11 cellular contexts compared by ENCODE assay signal in the genomic region with DNA sequence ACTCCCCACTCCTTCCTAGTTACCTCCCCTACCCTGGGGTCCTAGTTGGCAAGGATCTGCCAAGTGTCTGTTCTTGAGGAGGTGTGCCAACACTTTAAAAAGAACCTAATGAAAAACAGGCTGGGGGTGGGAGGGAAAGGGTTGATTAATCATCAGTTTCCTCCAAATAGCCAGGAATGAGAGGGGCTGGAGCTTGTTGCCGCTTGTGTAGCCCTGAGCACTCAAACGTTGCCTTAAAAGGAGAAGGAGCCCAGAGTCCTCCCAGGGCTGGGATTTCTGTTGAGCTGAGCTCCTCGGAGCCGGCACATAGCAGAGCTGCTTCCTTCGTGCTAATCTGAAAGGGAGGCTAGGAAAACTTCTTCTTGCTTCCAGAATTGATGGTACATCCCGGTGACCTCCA. TPM values are rescaled to one million over a fixed set of nuclear protein-coding genes. Genes with fewer than 3 reads are reported as not detected.
DNase-seq lines count a peak whose midpoint lies in the region; ATAC-seq and TF ChIP-seq lines count a peak whose summit lies in the region.
"Had no signal": no experiment of that assay in that cellular context is flagged by ENCODE, and none has a peak within 500 bp of the region (broad histone marks: within the 10 kb centered on the region; RNA-seq: fewer than 3 reads in every experiment).

No MANE protein-coding gene starts in this region.

- DNase-seq in AG08396 (ENCODE audit: low spot score) (peak; percentile 77), ascending aorta (ENCODE audit: low spot score in 2 of 2) (peak in 1 of 2 donors; percentile 94), Right ventricle myocardium superior (no peak), osteoblast (ENCODE audit: insufficient read length, low spot score, missing footprints) (peak; percentile 95), NCI-H2171 (lab: John Stamatoyannopoulos, UW) (no peak), NOMO-1 (lab: John Stamatoyannopoulos, UW; ENCODE audit: unreplicated experiment in 2 of 2) (no peak), NAMALWA (ENCODE audit: low spot score) (no peak)
- DNase-seq in stimulated activated naive CD8-positive, alpha-beta T cell treated with anti-CD3 and anti-CD28 coated beads, Interleukin-15, Interleukin-2, amounts not matched to agents 100 U/mL and 50 U/mL, for 24 hours: no peak
- DNase-seq: PC-3 had no signal

- no peak overlapping the region for H2AFZ ChIP-seq in osteoblast (ENCODE audit: low read length)

- H3K79me2 ChIP-seq in osteoblast (ENCODE audit: insufficient read depth, low read length): no peaks in the 10 kb centered on the region

- H3K27me3 ChIP-seq in ascending aorta (no peaks in the 10 kb centered on the region), osteoblast (ENCODE audit: insufficient read depth, low read length) (no peaks in the 10 kb centered on the region)

- H3K27ac ChIP-seq in ascending aorta (peak overlapping the region; percentile 94 to 97), osteoblast (ENCODE audit: low read depth, low read length) (peak overlapping the region; percentile 70)
- H3K27ac ChIP-seq: KMS-11 had no signal

- H3K4me1 ChIP-seq in ascending aorta: peaks cover 73 to 93% of the 10 kb centered on the region in 2 donors
- peaks cover 47% of the 10 kb centered on the region for H3K4me1 ChIP-seq in osteoblast (ENCODE audit: insufficient read depth, low read length)

- ATAC-seq in Right ventricle myocardium superior (ENCODE audit: poor library complexity): peak; percentile 71
- ATAC-seq in stimulated activated naive CD8-positive, alpha-beta T cell treated with anti-CD3 and anti-CD28 coated beads, Interleukin-15, Interleukin-2, amounts not matched to agents 100 U/mL and 50 U/mL, for 24 hours: no peak
- ATAC-seq: PC-3 had no signal

- H3K36me3 ChIP-seq in ascending aorta (peaks cover 19 to 27% of the 10 kb centered on the region in 2 donors), osteoblast (ENCODE audit: insufficient read depth, low read length) (peaks cover 5% of the 10 kb centered on the region)

- peak overlapping the region in 1 of 2 donors; percentile 28 for H3K4me3 ChIP-seq in ascending aorta
- no peak overlapping the region for H3K4me3 ChIP-seq in osteoblast (ENCODE audit: insufficient read depth, low read length)

- intact Hi-C loops in ascending aorta (cut with DNase I) (no loop called here), Right ventricle myocardium superior (cut with DNase I) (no loop called here)

- no peaks in the 10 kb centered on the region for H4K20me1 ChIP-seq in osteoblast (ENCODE audit: insufficient read depth, low read length)

- H3K9me3 ChIP-seq in ascending aorta: no peaks in the 10 kb centered on the region
- no peaks in the 10 kb centered on the region for H3K9me3 ChIP-seq in osteoblast (ENCODE audit: low read depth, low read length)

- peak overlapping the region; percentile 32 for H3K4me2 ChIP-seq in osteoblast (ENCODE audit: insufficient read depth, low read length)
- H3K4me2 ChIP-seq: KMS-11 had no signal

- TF ChIP-seq CTCF in ascending aorta (IDR thresholded peaks at IDR 0.05) (no peak), osteoblast (IDR thresholded peaks at IDR 0.05; ENCODE audit: extremely low read depth, low read depth, low read length) (no peak)

RNA-seq across cellular contexts. Expression of a gene that starts 15.9 kb away (rescaled TPM):
- total RNA-seq in ascending aorta: 62.5 TPM
- 162 TPM for total RNA-seq in Right ventricle myocardium superior
- total RNA-seq in osteoblast: 25.3 and 27.1 TPM in 2 replicates
- total RNA-seq: B cell had no signal

RNA-seq across cellular contexts. Expression of a gene that starts 41.8 kb away (rescaled TPM):
- 316 TPM for total RNA-seq in ascending aorta
- 9.6 TPM for total RNA-seq in Right ventricle myocardium superior
- 17.1 and 21.7 TPM in 2 replicates for total RNA-seq in osteoblast
- total RNA-seq: B cell had no signal

RNA-seq across cellular contexts. Expression of a gene that starts 50.7 kb away (rescaled TPM):
- total RNA-seq in ascending aorta (7.9 TPM), Right ventricle myocardium superior (76.5 TPM), osteoblast (35.7 and 38.7 TPM in 2 replicates)

Comparison
In these comparisons a context has a peak if more than half of its experiments do, and no peak if none do; other contexts are left out.
1. DNase-seq: peak in AG08396 (single experiment) and osteoblast (single experiment); none in Right ventricle myocardium superior (single experiment), stimulated activated naive CD8-positive, alpha-beta T cell treated with anti-CD3 and anti-CD28 coated beads, Interleukin-15, Interleukin-2, amounts not matched to agents 100 U/mL and 50 U/mL, for 24 hours (single experiment), NCI-H2171 (single experiment), NOMO-1 (0 of 2) and NAMALWA (single experiment).
2. RNA of a gene that starts 41.8 kb away (total RNA-seq): 316 TPM in ascending aorta (single experiment); 17.1 to 21.7 TPM in osteoblast and 9.6 TPM in Right ventricle myocardium superior (single experiment); every median in the first group is over 10 times any median in the second.